In the genomic region with DNA sequence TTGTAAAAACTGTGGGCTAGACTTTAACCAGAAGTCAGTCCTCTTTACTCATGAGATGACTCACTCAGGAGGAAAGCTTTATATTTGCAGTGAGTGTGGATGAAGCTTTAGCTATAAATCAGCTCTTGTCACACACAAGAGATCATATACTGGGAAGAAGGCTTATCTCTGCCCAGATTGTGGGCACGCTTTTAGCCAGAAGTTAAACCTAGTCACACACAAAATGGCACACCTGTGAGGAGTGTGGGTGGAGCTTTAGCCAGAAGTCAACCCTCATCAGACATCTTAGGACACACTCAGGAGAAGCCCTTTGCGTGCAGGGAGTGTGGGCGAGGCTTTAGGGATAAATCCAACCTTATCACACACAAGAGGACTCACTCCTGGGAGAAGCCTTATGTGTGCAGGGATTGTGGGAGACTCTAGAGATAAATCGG, we compare ENCODE assay signal across 12 cellular contexts.
A peak's percentile ranks its signal among the peaks of the same experiment; 100 is the strongest.
DNase-seq lines count a peak whose midpoint lies in the region; ATAC-seq, FAIRE-seq and TF ChIP-seq lines count a peak whose summit lies in the region.
"Had no signal": no experiment of that assay in that cellular context is flagged by ENCODE, and none has a peak within 500 bp of the region (broad histone marks: within the 10 kb centered on the region; RNA-seq: fewer than 3 reads in every experiment).

No MANE protein-coding gene starts in this region.

- no peak for ATAC-seq in HG03354 (IDR thresholded peaks at IDR 0.05; ENCODE audit: poor library complexity, severe bottlenecking, unreplicated experiment)
- ATAC-seq: gastrocnemius medialis, T-cell had no signal

- H4K20me1 ChIP-seq in endothelial cell of umbilical vein (replicated peaks; ENCODE audit: control insufficient read depth, extremely low read depth, insufficient read depth, low read length) = no peaks in the 10 kb centered on the region

- no CpG with 5 or more reads among the region's 4 CpGs for WGBS in mesendoderm (ENCODE audit: extremely low coverage, insufficient coverage, low lambda C conversion rate)

- H3K36me3 ChIP-seq in endothelial cell of umbilical vein (ENCODE audit: control insufficient read depth in 2 of 2, extremely low read depth in 1 of 2, insufficient read depth in 2 of 2, low read length in 2 of 2) (no peaks in the 10 kb centered on the region), tibial artery (no peaks in the 10 kb centered on the region), mesendoderm (ENCODE audit: control insufficient read depth, insufficient read depth, low read length) (no peaks in the 10 kb centered on the region)
- H3K36me3 ChIP-seq: gastrocnemius medialis had no signal

- H4K8ac ChIP-seq in mesendoderm (ENCODE audit: low read depth, low read length) = no peak overlapping the region

- no TSS peak for BruUV-seq in endothelial cell of umbilical vein (replicated peaks; lab: Mats Ljungman, UMichigan)

- no peaks in the 10 kb centered on the region for H3K9me1 ChIP-seq in endothelial cell of umbilical vein (replicated peaks; ENCODE audit: control insufficient read depth, extremely low read depth, insufficient read depth, low read length)

- no peak for FAIRE-seq in endothelial cell of umbilical vein (lab: Jason Lieb, UNC)

- H3K79me1 ChIP-seq in mesendoderm (ENCODE audit: low read length) = no peaks in the 10 kb centered on the region

- no peak overlapping the region for H2AFZ ChIP-seq in endothelial cell of umbilical vein (ENCODE audit: low read depth, low read length)

- CTCF ChIA-PET in endothelial cell of umbilical vein (lab: Charles Lee) = interaction anchor here (1.8 kb wide), 1 partner anchor 11 kb away, joined by 5 read pairs; no protein-coding TSS in a partner anchor

- no peak overlapping the region for H3K18ac ChIP-seq in mesendoderm (ENCODE audit: low read length)

- no peak overlapping the region for H3K4ac ChIP-seq in mesendoderm (ENCODE audit: low read depth, low read length)

- DNase-seq in EH (ENCODE audit: low read depth) (peak; percentile 58), OCI-M1 (lab: John Stamatoyannopoulos, UW) (peak; percentile 40), endothelial cell of umbilical vein (ENCODE audit: low read depth, low spot score) (no peak), renal cortical epithelial cell (ENCODE audit: low read depth) (peak; percentile 8), tibial artery (no peak), AML-193 (lab: John Stamatoyannopoulos, UW) (no peak), mesendoderm (no peak)
- DNase-seq: activated CD4-positive, alpha-beta T cell treated with anti-CD3 and anti-CD28 coated beads, Interleukin-2, amount 50 U/mL, for 1 hour; gastrocnemius medialis; T-cell had no signal

- POLR2A ChIA-PET in endothelial cell of umbilical vein (lab: Charles Lee) = no interaction called here

- H2BK120ac ChIP-seq in mesendoderm (ENCODE audit: low read depth, low read length) = no peak overlapping the region

- H3K9ac ChIP-seq in endothelial cell of umbilical vein (replicated peaks; ENCODE audit: extremely low read depth, insufficient read depth, low read length) (no peak overlapping the region), mesendoderm (ENCODE audit: low read length) (no peak overlapping the region)

- H3K56ac ChIP-seq in mesendoderm (ENCODE audit: low read length) = no peak overlapping the region

- TF ChIP-seq CTCF in endothelial cell of umbilical vein (IDR thresholded peaks at IDR 0.05; ENCODE audit: extremely low read depth in 1 of 2, insufficient read depth in 1 of 2, low read depth in 1 of 2, low read length in 2 of 2) (no peak), tibial artery (IDR thresholded peaks at IDR 0.05) (no peak)

- H3K4me3 ChIP-seq in endothelial cell of umbilical vein (replicated peaks in 1 of 3; ENCODE audit: insufficient read depth in 1 of 3, low read depth in 1 of 3, low read length in 3 of 3) = no peak overlapping the region
- no peak overlapping the region for H3K4me3 ChIP-seq in tibial artery
- no peak overlapping the region for H3K4me3 ChIP-seq in mesendoderm (ENCODE audit: low read length)
- H3K4me3 ChIP-seq: gastrocnemius medialis had no signal

- intact Hi-C loops in endothelial cell of umbilical vein (cut with micrococcal nuclease) (no loop called here), tibial artery (cut with DNase I; ENCODE audit: low total_unique reads) (no loop called here)

- H3K79me2 ChIP-seq in endothelial cell of umbilical vein (ENCODE audit: control insufficient read depth, insufficient read depth, low read length) = no peaks in the 10 kb centered on the region
- H3K79me2 ChIP-seq in mesendoderm (ENCODE audit: control insufficient read depth, insufficient read depth, low read length) = no peaks in the 10 kb centered on the region

- dilution Hi-C loops in endothelial cell of umbilical vein (cut with MboI; ENCODE audit: extremely low pct_ligation_motif_present, low sequenced_read_pairs) = no loop called here

- H3K4me2 ChIP-seq in endothelial cell of umbilical vein (ENCODE audit: insufficient read depth, low read length) = no peak overlapping the region
- no peak overlapping the region for H3K4me2 ChIP-seq in mesendoderm (ENCODE audit: low read length)

- TF ChIP-seq POLR2A in endothelial cell of umbilical vein (IDR thresholded peaks at IDR 0.05; ENCODE audit: low read depth, low read length) = no peak

- H3K27me3 ChIP-seq in endothelial cell of umbilical vein (ENCODE audit: control insufficient read depth in 2 of 2, insufficient read depth in 2 of 2, low read length in 2 of 2) = no peaks in the 10 kb centered on the region
- no peaks in the 10 kb centered on the region for H3K27me3 ChIP-seq in tibial artery
- no peaks in the 10 kb centered on the region for H3K27me3 ChIP-seq in mesendoderm (ENCODE audit: insufficient read depth, low read length, poor library complexity)
- H3K27me3 ChIP-seq: gastrocnemius medialis had no signal

- H3K9me3 ChIP-seq in endothelial cell of umbilical vein (replicated peaks; ENCODE audit: control insufficient read depth, insufficient read depth, low read length) (no peaks in the 10 kb centered on the region), tibial artery (no peaks in the 10 kb centered on the region)
- H3K9me3 ChIP-seq: gastrocnemius medialis had no signal

- H2AK5ac ChIP-seq in mesendoderm (ENCODE audit: low read length) = no peak overlapping the region

- no peak overlapping the region for H4K5ac ChIP-seq in mesendoderm (ENCODE audit: low read length)

- H2BK5ac ChIP-seq in mesendoderm (ENCODE audit: low read length) = no peak overlapping the region

- H2BK15ac ChIP-seq in mesendoderm (replicated peaks; ENCODE audit: low read depth) = no peak overlapping the region

- H3K4me1 ChIP-seq in endothelial cell of umbilical vein (ENCODE audit: control insufficient read depth, extremely low read depth, insufficient read depth, low read length) (no peaks in the 10 kb centered on the region), tibial artery (no peaks in the 10 kb centered on the region), mesendoderm (ENCODE audit: control insufficient read depth, low read depth, low read length) (no peaks in the 10 kb centered on the region)
- H3K4me1 ChIP-seq: gastrocnemius medialis had no signal

- no peak overlapping the region for H3K23ac ChIP-seq in mesendoderm (ENCODE audit: low read length)

- H3K27ac ChIP-seq in endothelial cell of umbilical vein (ENCODE audit: insufficient read depth, low read depth, low read length) = no peak overlapping the region
- no peak overlapping the region for H3K27ac ChIP-seq in tibial artery
- no peak overlapping the region for H3K27ac ChIP-seq in mesendoderm (ENCODE audit: low read depth, low read length)
- H3K27ac ChIP-seq: C4-2B, gastrocnemius medialis had no signal

TF ChIP-seq in endothelial cell of umbilical vein, 7 proteins besides CTCF, POLR2A, EP300 and RAD21:
- TF ChIP-seq FOS (IDR thresholded peaks at IDR 0.05; ENCODE audit: borderline replicate concordance, insufficient read depth, low read length) = peak; percentile 39
- TF ChIP-seq GATA2 (IDR thresholded peaks at IDR 0.05; ENCODE audit: insufficient read depth, insufficient read length, low read depth, low read length) = no peak

Comparison
In these comparisons a context has a peak if more than half of its experiments do, and no peak if none do; other contexts are left out.
1. DNase-seq: peak in EH (single experiment), OCI-M1 (single experiment) and renal cortical epithelial cell (single experiment); none in endothelial cell of umbilical vein (single experiment), tibial artery (0 of 2), AML-193 (0 of 2) and mesendoderm (single experiment).